Comparison of ENCODE assay signal across 10 cellular contexts in genomic region chr2:46650556-46651001, GRCh38. TPM values are rescaled to one million over a fixed set of nuclear protein-coding genes. Genes with fewer than 3 reads are reported as not detected.
DNase-seq lines count a peak whose midpoint lies in the region; ATAC-seq and TF ChIP-seq lines count a peak whose summit lies in the region.
"Had no signal": no experiment of that assay in that cellular context is flagged by ENCODE, and none has a peak within 500 bp of the region (broad histone marks: within the 10 kb centered on the region; RNA-seq: fewer than 3 reads in every experiment).

No MANE protein-coding gene starts in this region.

- H3K27me3 ChIP-seq in adipocyte (replicated peaks; ENCODE audit: control insufficient read depth, insufficient read depth, low read length): no peaks in the 10 kb centered on the region
- H3K27me3 ChIP-seq in right atrium auricular region: no peaks in the 10 kb centered on the region
- no peaks in the 10 kb centered on the region for H3K27me3 ChIP-seq in gastrocnemius medialis
- H3K27me3 ChIP-seq: BLaER1 treated with 17β-estradiol and CSF1 and Interleukin-3, amounts not matched to agents 10 nM and 100 nM had no signal

- no peak for TF ChIP-seq POLR2A in gastrocnemius medialis (IDR thresholded peaks at IDR 0.05)

- H3K4me3 ChIP-seq in adipocyte (ENCODE audit: low read length): no peak overlapping the region
- H3K4me3 ChIP-seq in right atrium auricular region: no peak overlapping the region
- H3K4me3 ChIP-seq in gastrocnemius medialis: no peak overlapping the region
- H3K4me3 ChIP-seq: BLaER1 treated with 17β-estradiol and CSF1 and Interleukin-3, amounts not matched to agents 10 nM and 100 nM; skin epidermis had no signal

- ATAC-seq in GM18861 (IDR thresholded peaks at IDR 0.05; ENCODE audit: unreplicated experiment): peak; percentile 54
- ATAC-seq in gastrocnemius medialis: peak; percentile 75 to 86
- ATAC-seq in HG03039 (IDR thresholded peaks at IDR 0.05; ENCODE audit: unreplicated experiment): no peak

- TF ChIP-seq CTCF in 22Rv1 (IDR thresholded peaks at IDR 0.05) (peak; percentile 73), right atrium auricular region (IDR thresholded peaks at IDR 0.05) (peak; percentile 88 to 97), gastrocnemius medialis (IDR thresholded peaks at IDR 0.05 in 4 of 5, conservative IDR thresholded peaks at IDR 0.05 in 1 of 5) (peak; percentile 82 to 98 (median 92))

- intact Hi-C loops in gastrocnemius medialis (cut with DNase I; ENCODE audit: low total_unique reads): loop anchor here (5.0 kb wide), 3 partner anchors 237 to 658 kb away; no protein-coding TSS in a partner anchor

- H3K36me3 ChIP-seq in adipocyte (ENCODE audit: control insufficient read depth, insufficient read depth, low read length, severe bottlenecking) (no peaks in the 10 kb centered on the region), right atrium auricular region (no peaks in the 10 kb centered on the region), gastrocnemius medialis (peaks cover 0 to 4% of the 10 kb centered on the region in 2 donors)
- H3K36me3 ChIP-seq: BLaER1 treated with 17β-estradiol and CSF1 and Interleukin-3, amounts not matched to agents 10 nM and 100 nM had no signal

- peak overlapping the region; percentile 39 for H3K9ac ChIP-seq in adipocyte (ENCODE audit: low read length)
- H3K9ac ChIP-seq: BLaER1 treated with 17β-estradiol and CSF1 and Interleukin-3, amounts not matched to agents 10 nM and 100 nM had no signal

- H3K4me1 ChIP-seq in adipocyte (ENCODE audit: control insufficient read depth, insufficient read depth, low read length) (peaks cover 64% of the 10 kb centered on the region), right atrium auricular region (peaks cover 0 to 11% of the 10 kb centered on the region in 2 donors), gastrocnemius medialis (peaks cover 0 to 4% of the 10 kb centered on the region in 2 donors)

- H3K27ac ChIP-seq in 22Rv1: no peak overlapping the region
- H3K27ac ChIP-seq in right atrium auricular region: no peak overlapping the region
- H3K27ac ChIP-seq in gastrocnemius medialis: no peak overlapping the region
- H3K27ac ChIP-seq: BLaER1 treated with 17β-estradiol and CSF1 and Interleukin-3, amounts not matched to agents 10 nM and 100 nM had no signal

- H3K9me3 ChIP-seq in adipocyte (ENCODE audit: control insufficient read depth, low read length) (no peaks in the 10 kb centered on the region), right atrium auricular region (no peaks in the 10 kb centered on the region), gastrocnemius medialis (no peaks in the 10 kb centered on the region)
- H3K9me3 ChIP-seq: BLaER1 treated with 17β-estradiol and CSF1 and Interleukin-3, amounts not matched to agents 10 nM and 100 nM had no signal

- DNase-seq in NCI-H187 (lab: John Stamatoyannopoulos, UW) (peak; percentile 45 to 61), SW480 (ENCODE audit: low spot score) (peak; percentile 83), adipocyte (ENCODE audit: low read depth) (peak; percentile 96), right atrium auricular region (ENCODE audit: low spot score) (peak; percentile 84), gastrocnemius medialis (peak; percentile 30 to 62)

- in situ Hi-C loops in gastrocnemius medialis (cut with MboI; ENCODE audit: low sequenced_read_pairs in 4 of 4): no loop called here

RNA-seq across cellular contexts. Expression of gene CRIPT, which starts 33.6 kb away (rescaled TPM):
- total RNA-seq in right atrium auricular region (10 to 100 TPM; 18.3 to 19.4 TPM), gastrocnemius medialis (10 to 100 TPM; 11.9 to 21.4 (median 16.2) TPM)

RNA-seq across cellular contexts. Expression of gene PIGF, which starts 33.7 kb away (rescaled TPM):
- total RNA-seq in right atrium auricular region: 10 to 100 TPM in 1 of 2 donors, 1 to 10 TPM in 1; 5.3 to 11.6 TPM
- total RNA-seq in gastrocnemius medialis: 10 to 100 TPM in 2 of 4 donors, 1 to 10 TPM in 2; 6.0 to 18.5 (median 10.1) TPM

RNA-seq across cellular contexts. Expression of gene SOCS5, which starts 48.5 kb away (rescaled TPM):
- total RNA-seq in right atrium auricular region: 10 to 100 TPM; 22.6 to 25.4 TPM
- 10 to 100 TPM; 10.9 to 27.6 (median 14.5) TPM for total RNA-seq in gastrocnemius medialis

Comparison
In these comparisons a context has a peak if more than half of its experiments do, and no peak if none do; other contexts are left out.
1. DNase-seq: peak in every context shown above with its lines; median percentile 96 in adipocyte; 84 in right atrium auricular region; 83 in SW480; 53 in NCI-H187; 46 in gastrocnemius medialis.